ENCODE assay signal across 8 cellular contexts in the genomic region with DNA sequence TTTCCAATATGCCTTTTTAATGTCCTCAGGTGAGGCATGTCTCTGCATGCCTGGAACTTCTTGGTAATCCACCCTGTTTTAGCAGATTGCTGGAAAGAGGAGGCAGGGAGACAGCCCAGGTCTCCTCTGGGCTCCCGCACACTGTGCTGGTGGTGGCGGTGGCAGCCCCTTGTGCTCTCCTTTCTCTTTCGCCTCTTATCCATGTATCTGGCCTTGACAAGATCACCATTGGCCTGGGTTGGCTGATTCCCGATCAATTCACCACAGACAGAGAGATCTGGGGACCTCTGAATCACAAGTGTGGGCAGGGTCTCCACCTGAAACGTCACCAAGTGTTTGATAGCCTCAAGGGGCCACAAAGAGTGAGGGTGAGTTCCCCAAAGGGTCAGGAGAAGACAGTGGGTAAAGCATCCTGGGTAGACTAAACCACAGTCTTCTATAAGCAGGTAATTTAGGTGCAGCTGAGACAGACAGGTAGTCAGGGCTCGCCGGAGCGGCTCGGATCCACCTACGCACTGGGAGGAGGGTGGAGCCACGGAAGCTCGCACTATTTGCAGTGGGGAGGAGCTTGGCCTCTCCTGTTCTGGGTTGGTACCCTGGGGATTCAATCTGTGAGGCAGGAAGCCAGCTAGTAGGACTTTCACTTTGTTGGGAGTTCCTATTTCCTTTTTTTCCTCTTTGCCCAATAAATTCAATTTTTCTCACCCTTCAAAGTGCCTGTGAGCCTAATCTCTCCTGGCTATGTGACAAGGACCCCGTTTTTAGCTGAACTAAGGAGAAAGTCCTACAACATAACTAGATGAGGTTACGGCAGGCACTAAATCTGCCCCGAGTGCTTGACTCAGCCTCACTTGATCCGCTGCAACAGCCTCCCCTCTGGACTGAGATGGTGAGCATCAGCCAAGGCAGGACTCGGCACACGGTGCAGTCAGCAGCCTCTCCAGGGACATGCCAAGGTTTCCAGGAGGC. TPM values are rescaled to one million over a fixed set of nuclear protein-coding genes. Genes with fewer than 3 reads are reported as not detected.
DNase-seq lines count a peak whose midpoint lies in the region; ATAC-seq lines count a peak whose summit lies in the region.

No MANE protein-coding gene starts in this region.

- ATAC-seq in GM21717 (IDR thresholded peaks at IDR 0.05; ENCODE audit: unreplicated experiment): peak; percentile 98

- peak; percentile 82 for DNase-seq in Daoy (ENCODE audit: low read depth)
- peak; percentile 27 for DNase-seq in HuH-7.5 (ENCODE audit: low spot score)
- peak; percentile 14 for DNase-seq in SK-N-MC (ENCODE audit: low read depth, low spot score)
- DNase-seq in T47D (ENCODE audit: low read depth in 1 of 2, low spot score in 1 of 2): peak; percentile 63 to 92
- peak; percentile 77 for DNase-seq in left kidney (ENCODE audit: low read depth, low spot score)
- DNase-seq in stimulated activated CD8-positive, alpha-beta memory T cell treated with anti-CD3 and anti-CD28 coated beads, Interleukin-12 subunit alpha, Interleukin-12 subunit beta, amount 100 ng/mL, for 1 hour (ENCODE audit: low read depth): peak; percentile 7
- no peak for DNase-seq in NK-92 treated with Interleukin-12 subunit alpha and Interleukin-12 subunit beta, amount 100 ng/mL, for 24 hours (lab: John Stamatoyannopoulos, UW)

- H3K27ac ChIP-seq in SK-N-MC: no peak overlapping the region

- peak overlapping the region; percentile 76 for H3K4me3 ChIP-seq in SK-N-MC

- H3K9me3 ChIP-seq in SK-N-MC (ENCODE audit: low read depth, low read length): no peaks in the 10 kb centered on the region

- H3K36me3 ChIP-seq in SK-N-MC (ENCODE audit: insufficient read depth, low read length): no peaks in the 10 kb centered on the region

- in situ Hi-C loops in T47D (cut with HindIII; ENCODE audit: low pct_unique_long_range_greater_than_20kb, low sequenced_read_pairs): no loop called here

- peak overlapping the region; percentile 62 for H3K9ac ChIP-seq in SK-N-MC (ENCODE audit: insufficient read length)

RNA-seq across cellular contexts. Expression of a gene that starts 57.6 kb away (rescaled TPM):
- 2.3 and 2.4 TPM in 2 replicates for total RNA-seq in Daoy (2014; rRNA removed; shearing (Covaris generic))
